In genomic region chr16:15636392-15636873, GRCh38 we compare ENCODE assay signal across 18 cellular contexts. TPM values are rescaled to one million over a fixed set of nuclear protein-coding genes. Genes with fewer than 3 reads are reported as not detected.
DNase-seq lines count a peak whose midpoint lies in the region; ATAC-seq and TF ChIP-seq lines count a peak whose summit lies in the region.
"Had no signal": no experiment of that assay in that cellular context is flagged by ENCODE, and none has a peak within 500 bp of the region (broad histone marks: within the 10 kb centered on the region; RNA-seq: fewer than 3 reads in every experiment).

No MANE protein-coding gene starts in this region.

- peak overlapping the region; percentile 25 to 99 (median 87) for H3K4me2 ChIP-seq in BLaER1 treated with 17β-estradiol and CSF1 and Interleukin-3, amounts not matched to agents 10 nM and 100 nM
- H3K4me2 ChIP-seq in SU-DHL-6 (ENCODE audit: low read depth, low read length, poor library complexity, severe bottlenecking) = peak overlapping the region; percentile 47

- peak overlapping the region in 3 of 10 experiments; percentile 14 to 35 (median 23); a peak in 2 of 20 replicates for H3K4me3 ChIP-seq in BLaER1 treated with 17β-estradiol and CSF1 and Interleukin-3, amounts not matched to agents 10 nM and 100 nM
- H3K4me3 ChIP-seq in SU-DHL-6 (ENCODE audit: insufficient read depth, low read length, poor library complexity, severe bottlenecking) = no peak overlapping the region
- no peak overlapping the region for H3K4me3 ChIP-seq in fibroblast of villous mesenchyme (ENCODE audit: low read depth, low read length)
- no peak overlapping the region for H3K4me3 ChIP-seq in tibial nerve
- H3K4me3 ChIP-seq: left ventricle myocardium inferior had no signal

- H3K9me2 ChIP-seq in SU-DHL-6 (replicated peaks; ENCODE audit: insufficient read depth, low read length) = no peaks in the 10 kb centered on the region

- DNase-seq in fibroblast of villous mesenchyme (ENCODE audit: low read depth) = peak; percentile 70
- DNase-seq in NOMO-1 (lab: John Stamatoyannopoulos, UW; ENCODE audit: unreplicated experiment in 2 of 2) = no peak
- DNase-seq in tibial nerve (ENCODE audit: low spot score in 2 of 2) = no peak
- DNase-seq in NCI-H526 (lab: John Stamatoyannopoulos, UW) = no peak
- DNase-seq: activated CD4-positive, alpha-beta T cell treated with anti-CD3 and anti-CD28 coated beads for 4 hours; AML-193; aorta; effector CD8-positive, alpha-beta T cell; GF-D8; IMR-90; left ventricle myocardium inferior; NCI-H1930; small intestine had no signal

- peaks cover 49 to 96% (median 79%) of the 10 kb centered on the region in 10 experiments for H3K4me1 ChIP-seq in BLaER1 treated with 17β-estradiol and CSF1 and Interleukin-3, amounts not matched to agents 10 nM and 100 nM
- H3K4me1 ChIP-seq in tibial nerve = peaks cover 0 to 27% (median 16%) of the 10 kb centered on the region in 4 donors

- H3K27me3 ChIP-seq in BLaER1 treated with 17β-estradiol and CSF1 and Interleukin-3, amounts not matched to agents 10 nM and 100 nM = no peaks in the 10 kb centered on the region
- H3K27me3 ChIP-seq in SU-DHL-6 (ENCODE audit: low read length) (no peaks in the 10 kb centered on the region), tibial nerve (no peaks in the 10 kb centered on the region)

- no peaks in the 10 kb centered on the region; a peak in 1 of 22 replicates for H4K20me1 ChIP-seq in BLaER1 treated with 17β-estradiol and CSF1 and Interleukin-3, amounts not matched to agents 10 nM and 100 nM
- no peaks in the 10 kb centered on the region for H4K20me1 ChIP-seq in SU-DHL-6 (ENCODE audit: low read depth, low read length)

- peak overlapping the region; percentile 62 to 100 (median 98) for H3K27ac ChIP-seq in BLaER1 treated with 17β-estradiol and CSF1 and Interleukin-3, amounts not matched to agents 10 nM and 100 nM
- peak overlapping the region; percentile 95 for H3K27ac ChIP-seq in SU-DHL-6 (ENCODE audit: low read depth, low read length)
- H3K27ac ChIP-seq in tibial nerve = peak overlapping the region in 1 of 4 donors; percentile 29
- H3K27ac ChIP-seq: left ventricle myocardium inferior had no signal

- no peak for TF ChIP-seq EP300 in tibial nerve (IDR thresholded peaks at IDR 0.05)

- peaks cover 70 to 83% (median 75%) of the 10 kb centered on the region in 11 experiments for H3K36me3 ChIP-seq in BLaER1 treated with 17β-estradiol and CSF1 and Interleukin-3, amounts not matched to agents 10 nM and 100 nM
- H3K36me3 ChIP-seq in SU-DHL-6 (ENCODE audit: low read length) (peaks cover 40% of the 10 kb centered on the region), tibial nerve (peaks cover 0 to 76% (median 18%) of the 10 kb centered on the region in 3 donors)

- H3K9ac ChIP-seq in BLaER1 treated with 17β-estradiol and CSF1 and Interleukin-3, amounts not matched to agents 10 nM and 100 nM = peak overlapping the region; percentile 28 to 96 (median 57); a peak in 20 of 22 replicates
- H3K9ac ChIP-seq in SU-DHL-6 (ENCODE audit: low read length) = peak overlapping the region; percentile 14

- H3F3A ChIP-seq in SU-DHL-6 (ENCODE audit: insufficient read depth) = peaks cover 33% of the 10 kb centered on the region

- no peak overlapping the region for H2AFZ ChIP-seq in SU-DHL-6 (ENCODE audit: low read depth, low read length, severe bottlenecking)

- TF ChIP-seq CTCF in SU-DHL-6 (IDR thresholded peaks at IDR 0.05; ENCODE audit: insufficient read depth, low read length, poor library complexity, severe bottlenecking) (no peak), fibroblast of villous mesenchyme (IDR thresholded peaks at IDR 0.05; ENCODE audit: insufficient read depth, low read depth, low read length) (no peak), tibial nerve (IDR thresholded peaks at IDR 0.05) (no peak)

- peaks cover 29% of the 10 kb centered on the region for H3K79me2 ChIP-seq in SU-DHL-6 (ENCODE audit: insufficient read depth, low read length)

- peaks cover 0 to 17% (median 9%) of the 10 kb centered on the region in 11 experiments; a peak in 11 of 22 replicates for H3K9me3 ChIP-seq in BLaER1 treated with 17β-estradiol and CSF1 and Interleukin-3, amounts not matched to agents 10 nM and 100 nM (replicated peaks in 1 of 11)
- H3K9me3 ChIP-seq in SU-DHL-6 (ENCODE audit: insufficient read depth, low read length) (no peaks in the 10 kb centered on the region), tibial nerve (no peaks in the 10 kb centered on the region)
- H3K9me3 ChIP-seq: left ventricle myocardium inferior had no signal

- ATAC-seq in GM18502 (IDR thresholded peaks at IDR 0.05; ENCODE audit: poor library complexity, unreplicated experiment) = peak; percentile 46
- no peak for ATAC-seq in HG03457 (IDR thresholded peaks at IDR 0.05; ENCODE audit: unreplicated experiment)
- ATAC-seq: SK-N-SH treated with all-trans-retinoic acid at 6 μM for 48 hours had no signal

- no peak for TF ChIP-seq POLR2A in tibial nerve (IDR thresholded peaks at IDR 0.05)

RNA-seq across cellular contexts. Expression of gene MARF1, which starts 6.5 kb away (rescaled TPM):
- total RNA-seq in fibroblast of villous mesenchyme = 14.5 and 14.7 TPM in 2 replicates
- total RNA-seq in tibial nerve = 10 to 100 TPM; 44.6 to 57.5 (median 54.4) TPM

RNA-seq across cellular contexts. Expression of gene NDE1, which starts 13.6 kb away (rescaled TPM):
- 38.3 and 43.2 TPM in 2 replicates for total RNA-seq in fibroblast of villous mesenchyme
- total RNA-seq in tibial nerve = 10 to 100 TPM; 22.9 to 73.5 (median 38.8) TPM
